16 cellular contexts compared by ENCODE assay signal in the genomic region with DNA sequence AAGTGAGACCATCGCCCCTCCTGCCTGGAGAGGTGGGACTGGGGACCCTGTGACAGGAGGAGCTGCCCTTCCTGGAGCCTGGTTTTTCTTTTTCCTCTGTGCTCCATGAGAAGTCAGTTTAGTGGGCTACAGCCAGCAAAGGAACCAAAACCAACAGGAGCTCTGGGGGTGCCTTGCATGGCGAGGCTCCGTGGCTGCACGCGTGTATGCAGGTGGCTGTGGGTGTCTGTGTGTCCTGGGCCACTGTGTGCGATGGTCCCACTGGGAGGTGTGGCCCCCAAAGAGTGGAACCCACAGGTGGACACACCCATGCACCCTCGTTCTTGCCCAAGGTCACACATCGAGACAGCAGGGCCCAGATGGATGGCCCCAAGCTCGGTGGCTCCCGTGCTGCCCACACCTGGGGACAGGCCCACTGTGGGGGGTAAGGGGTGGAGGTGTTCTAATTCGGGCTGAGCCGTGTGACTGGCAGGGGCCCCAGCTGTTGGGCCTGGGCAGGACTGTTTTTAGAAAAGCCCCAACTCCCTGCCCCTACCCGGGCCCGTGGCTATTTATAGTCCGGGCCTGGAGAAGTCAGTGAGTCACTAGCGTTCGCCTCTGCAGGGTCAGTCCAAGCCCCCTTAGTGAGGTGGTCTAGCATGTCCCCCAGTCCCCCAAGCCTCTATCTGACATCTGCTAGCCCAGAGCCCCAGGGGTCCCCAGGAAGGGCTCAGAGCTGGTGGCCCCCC. TPM values are rescaled to one million over a fixed set of nuclear protein-coding genes. Genes with fewer than 3 reads are reported as not detected.
DNase-seq lines count a peak whose midpoint lies in the region; ATAC-seq and TF ChIP-seq lines count a peak whose summit lies in the region.
"Had no signal": no experiment of that assay in that cellular context is flagged by ENCODE, and none has a peak within 500 bp of the region (broad histone marks: within the 10 kb centered on the region; RNA-seq: fewer than 3 reads in every experiment).

No MANE protein-coding gene starts in this region.

- peak in 6 of 7 donors; percentile 51 to 69 (median 60) for DNase-seq in adrenal gland
- DNase-seq in left ventricle myocardium superior, result peak; percentile 88
- DNase-seq in tibial artery, result peak; percentile 70 to 94
- DNase-seq in ureter (ENCODE audit: low spot score), result no peak
- DNase-seq in CD8-positive, alpha-beta T cell, result no peak
- DNase-seq: activated naive CD4-positive, alpha-beta T cell; AML-193; foreskin keratinocyte; Kasumi-1; NCI-H146; NCI-H2227 treated with DMSO at 0.1 percent for 48 hours; RPMI8226; stomach had no signal

- H3K27ac Mint-ChIP-seq in CD8-positive, alpha-beta T cell, result no peak overlapping the region

- H3K36me3 ChIP-seq in HEK293 (ENCODE audit: control insufficient read depth in 2 of 2, insufficient read depth in 1 of 2, low read length in 2 of 2) (peaks cover 0 to 2% of the 10 kb centered on the region in 2 experiments; a peak in 1 of 3 replicates), adrenal gland (replicated peaks in 1 of 2) (peaks cover 0 to 12% of the 10 kb centered on the region in 2 donors), tibial artery (peaks cover 5 to 33% (median 22%) of the 10 kb centered on the region in 3 donors)
- no peaks in the 10 kb centered on the region for H3K36me3 ChIP-seq in CD8-positive, alpha-beta T cell (ENCODE audit: insufficient read depth, low read length)

- H3K36me3 Mint-ChIP-seq in CD8-positive, alpha-beta T cell, result peaks cover 12% of the 10 kb centered on the region

- H3K27ac ChIP-seq in HEK293 (ENCODE audit: extremely low read depth, low read depth, low read length), result no peak overlapping the region
- peak overlapping the region in 2 of 5 donors; percentile 73 to 77 for H3K27ac ChIP-seq in adrenal gland
- peak overlapping the region; percentile 82 to 83 for H3K27ac ChIP-seq in tibial artery
- H3K27ac ChIP-seq in CD8-positive, alpha-beta T cell (ENCODE audit: low read depth, low read length), result no peak overlapping the region
- H3K27ac ChIP-seq: foreskin keratinocyte, VCaP had no signal

- WGBS in adrenal gland, 4 donors, result 52 to 92% (median 57%) methylated on average over 5 to 17 of the region's 17 CpGs

- H3K4me1 Mint-ChIP-seq in CD8-positive, alpha-beta T cell (ENCODE audit: low read depth), result no peaks in the 10 kb centered on the region

- H3K9me3 ChIP-seq in HEK293 (ENCODE audit: control insufficient read depth, insufficient read depth, low read depth, low read length) (no peaks in the 10 kb centered on the region), adrenal gland (replicated peaks in 1 of 3) (no peaks in the 10 kb centered on the region), tibial artery (no peaks in the 10 kb centered on the region)
- no peaks in the 10 kb centered on the region for H3K9me3 ChIP-seq in CD8-positive, alpha-beta T cell (ENCODE audit: low read length)
- H3K9me3 ChIP-seq: stomach had no signal

- intact Hi-C loops in adrenal gland (cut with DNase I), result no loop called here
- intact Hi-C loops in left ventricle myocardium superior (cut with micrococcal nuclease), result no loop called here
- intact Hi-C loops in tibial artery (cut with DNase I; ENCODE audit: low total_unique reads), result no loop called here
- intact Hi-C loops in CD8-positive, alpha-beta T cell (cut with DNase I, micrococcal nuclease), result loop anchor here in 1 of 2 experiments (5.0 kb wide), 1 partner anchor 45 kb away; no protein-coding TSS in a partner anchor

- no peaks in the 10 kb centered on the region for H3K9me3 Mint-ChIP-seq in CD8-positive, alpha-beta T cell

- H3K27me3 Mint-ChIP-seq in CD8-positive, alpha-beta T cell (ENCODE audit: low read depth), result no peaks in the 10 kb centered on the region

- ATAC-seq in left ventricle myocardium superior, result peak; percentile 50
- ATAC-seq in CD8-positive, alpha-beta T cell, result no peak
- ATAC-seq in HG03521 (IDR thresholded peaks at IDR 0.05; ENCODE audit: unreplicated experiment), result no peak
- ATAC-seq: foreskin keratinocyte had no signal

- no peak for TF ChIP-seq POLR2A in adrenal gland (IDR thresholded peaks at IDR 0.05)

- H3K27me3 ChIP-seq in adrenal gland (no peaks in the 10 kb centered on the region), tibial artery (no peaks in the 10 kb centered on the region)
- H3K27me3 ChIP-seq in CD8-positive, alpha-beta T cell (ENCODE audit: insufficient read depth, low read length), result no peaks in the 10 kb centered on the region
- H3K27me3 ChIP-seq: stomach had no signal

- H3K4me3 Mint-ChIP-seq in CD8-positive, alpha-beta T cell, result no peak overlapping the region

- no peaks in the 10 kb centered on the region; the same call in 1 of the 2 replicates for H3K4me1 ChIP-seq in HEK293 (ENCODE audit: control insufficient read depth, insufficient read depth, low read length)
- peaks cover 26 to 32% of the 10 kb centered on the region in 2 donors for H3K4me1 ChIP-seq in adrenal gland (replicated peaks in 1 of 2)
- H3K4me1 ChIP-seq in tibial artery, result peaks cover 7 to 54% (median 52%) of the 10 kb centered on the region in 4 donors
- peaks cover 6% of the 10 kb centered on the region for H3K4me1 ChIP-seq in CD8-positive, alpha-beta T cell (ENCODE audit: insufficient read depth, low read length)
- H3K4me1 ChIP-seq: foreskin keratinocyte had no signal

- CTCF ChIA-PET in HEK293 (lab: Yijun Ruan, JAX), result interaction anchor here (0.6 to 1.2 kb wide), 6 partner anchors 13 to 626 kb away, joined by 3 to 4 read pairs (median 3); no protein-coding TSS in a partner anchor
- CTCF ChIA-PET in CD8-positive, alpha-beta T cell (lab: Charles Lee), result interaction anchor here (1.1 to 1.4 kb wide), 5 partner anchors 11 to 644 kb away, joined by 3 to 6 read pairs (median 3); no protein-coding TSS in a partner anchor

- TF ChIP-seq CTCF in HEK293 (tag by site-specific recombination; IDR thresholded peaks at IDR 0.05) (no peak), adrenal gland (IDR thresholded peaks at IDR 0.05) (no peak), tibial artery (IDR thresholded peaks at IDR 0.05) (no peak)
- no peak for TF ChIP-seq CTCF in CD8-positive, alpha-beta T cell (IDR thresholded peaks at IDR 0.05)

- POLR2A ChIA-PET in HEK293 (lab: Yijun Ruan, JAX), result no interaction called here
- POLR2A ChIA-PET in CD8-positive, alpha-beta T cell (lab: Charles Lee), result no interaction called here

- H3K4me3 ChIP-seq in HEK293 (ENCODE audit: low read depth, low read length) (no peak overlapping the region), adrenal gland (no peak overlapping the region), tibial artery (no peak overlapping the region)
- H3K4me3 ChIP-seq in CD8-positive, alpha-beta T cell (ENCODE audit: low read depth, low read length), result no peak overlapping the region
- H3K4me3 ChIP-seq: stomach had no signal

TF ChIP-seq in HEK293, 187 proteins besides CTCF, POLR2A, EP300 and RAD21:
- TF ChIP-seq ZNF302 (tag by site-specific recombination; IDR thresholded peaks at IDR 0.05; ENCODE audit: low read depth) (no peak), ZNF404 (tag by site-specific recombination; IDR thresholded peaks at IDR 0.05) (no peak), GLIS1 (tag by site-specific recombination; IDR thresholded peaks at IDR 0.05) (peak; percentile 30), KLF17 (tag by site-specific recombination; IDR thresholded peaks at IDR 0.05) (0 out of 2 replicates have a peak, but pooled peaks have one; percentile 25), GLIS2 (tag by site-specific recombination; IDR thresholded peaks at IDR 0.05) (peak; percentile 45), ZNF639 (tag by site-specific recombination; IDR thresholded peaks at IDR 0.05) (no peak), ZBTB48 (tag by site-specific recombination; IDR thresholded peaks at IDR 0.05) (no peak)

RNA-seq across cellular contexts. Expression of gene ADSS1, which starts 2.2 kb away (rescaled TPM):
- total RNA-seq in adrenal gland (10 to 100 TPM in 6 of 8 donors, 1 to 10 TPM in 2; 6.9 to 39.1 (median 18.2) TPM), left ventricle myocardium superior (226 TPM), ureter (11.0 TPM)
- polyA plus RNA-seq in adrenal gland, result 10 to 100 TPM in 2 of 3 donors, 1 to 10 TPM in 1; 5.6 to 20.1 (median 16.7) TPM
- total RNA-seq in CD8-positive, alpha-beta T cell, result 1 to 10 TPM; 2.4 to 3.5 TPM

RNA-seq across cellular contexts. Expression of gene SIVA1, which starts 31.1 kb away (rescaled TPM):
- total RNA-seq in adrenal gland (100 to 1,000 TPM in 4 of 8 donors, 10 to 100 TPM in 4; 43.9 to 294 (median 140) TPM), left ventricle myocardium superior (65.1 TPM), ureter (56.5 TPM)
- polyA plus RNA-seq in adrenal gland, result 100 to 1,000 TPM in 1 of 3 donors, 10 to 100 TPM in 1, 1 to 10 TPM in 1; 2.0 to 120 (median 86.8) TPM
- 100 to 1,000 TPM; 104 to 115 TPM for total RNA-seq in CD8-positive, alpha-beta T cell

RNA-seq across cellular contexts. Expression of gene INF2, which starts 32.5 kb away (rescaled TPM):
- total RNA-seq in adrenal gland (10 to 100 TPM; 36.8 to 72.9 (median 62.0) TPM), left ventricle myocardium superior (30.4 TPM), ureter (81.6 TPM)
- polyA plus RNA-seq in adrenal gland, result 100 to 1,000 TPM in 2 of 3 donors, 10 to 100 TPM in 1; 16.3 to 217 (median 117) TPM
- total RNA-seq in CD8-positive, alpha-beta T cell, result 10 to 100 TPM; 42.2 to 49.1 TPM

Comparison
In these comparisons a context has a peak if more than half of its experiments do, and no peak if none do; other contexts are left out.
1. H3K27ac ChIP-seq: peak in tibial artery (2 of 2); none in HEK293 (single experiment) and CD8-positive, alpha-beta T cell (single experiment).
2. DNase-seq: peak in adrenal gland (6 of 7), left ventricle myocardium superior (single experiment) and tibial artery (2 of 2); none in ureter (single experiment) and CD8-positive, alpha-beta T cell (0 of 7).